Comparison of ENCODE assay signal across 10 cellular contexts in the genomic region with DNA sequence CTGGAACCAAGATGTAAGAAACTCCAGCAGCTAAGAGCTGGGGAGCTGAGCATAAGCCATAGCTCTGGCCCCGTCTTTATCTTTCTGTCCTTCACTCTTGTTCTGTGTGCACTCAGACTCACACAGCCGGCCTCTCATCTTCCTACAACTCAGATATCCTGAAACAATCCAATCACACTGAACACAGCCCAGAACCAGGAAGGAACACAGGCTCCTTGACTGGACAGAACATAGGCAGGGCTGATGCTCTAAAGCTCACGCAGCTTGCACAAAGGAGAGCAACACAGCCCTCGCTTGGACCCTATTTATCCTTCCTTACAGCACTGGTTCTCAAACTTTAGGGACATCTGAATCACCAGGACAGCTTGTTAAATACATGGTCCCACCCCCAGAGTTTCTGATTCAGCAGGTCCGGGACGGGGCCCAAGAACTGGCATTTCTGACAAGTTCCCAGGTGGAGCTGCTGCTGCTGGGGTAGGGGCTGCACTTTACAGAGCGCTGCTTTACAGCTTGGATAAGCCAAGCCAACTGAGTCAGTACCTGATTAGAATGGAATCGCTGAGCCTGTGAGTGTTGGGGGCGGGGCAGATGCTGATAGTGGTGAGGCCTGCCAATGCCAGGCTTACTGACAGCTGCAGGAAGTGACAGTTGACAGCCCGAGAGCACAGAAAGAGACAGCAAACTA.
DNase-seq lines count a peak whose midpoint lies in the region; ATAC-seq lines count a peak whose summit lies in the region.
"Had no signal": no experiment of that assay in that cellular context is flagged by ENCODE, and none has a peak within 500 bp of the region (broad histone marks: within the 10 kb centered on the region; RNA-seq: fewer than 3 reads in every experiment).

No MANE protein-coding gene starts in this region.

- H3K27me3 Mint-ChIP-seq in activated CD4-positive, alpha-beta memory T cell treated with anti-CD3 and anti-CD28 coated beads for 36 hours = peaks cover 27% of the 10 kb centered on the region
- peaks cover 20% of the 10 kb centered on the region for H3K27me3 Mint-ChIP-seq in activated CD4-positive, alpha-beta memory T cell treated with anti-CD3 and anti-CD28 coated beads, Interleukin-2, amount 10 ng/mL, durations not matched to agents 7 days and 5 days

- H3K9me3 Mint-ChIP-seq in activated CD4-positive, alpha-beta memory T cell treated with anti-CD3 and anti-CD28 coated beads for 36 hours = no peaks in the 10 kb centered on the region
- no peaks in the 10 kb centered on the region for H3K9me3 Mint-ChIP-seq in activated CD4-positive, alpha-beta memory T cell treated with anti-CD3 and anti-CD28 coated beads, Interleukin-2, amount 10 ng/mL, durations not matched to agents 7 days and 5 days

- H3K4me1 ChIP-seq in SJCRH30 = peaks cover 36% of the 10 kb centered on the region
- H3K4me1 ChIP-seq: spleen had no signal

- CTCF ChIA-PET in activated CD4-positive, alpha-beta memory T cell treated with anti-CD3 and anti-CD28 coated beads for 36 hours (lab: Charles Lee) = interaction anchor here (0.8 kb wide), 1 partner anchor 155 kb away, joined by 3 read pairs; no protein-coding TSS in a partner anchor
- CTCF ChIA-PET in activated CD4-positive, alpha-beta memory T cell treated with anti-CD3 and anti-CD28 coated beads, Interleukin-2, amount 10 ng/mL, durations not matched to agents 7 days and 5 days (lab: Charles Lee) = no interaction called here

- peak; percentile 42 for DNase-seq in activated CD4-positive, alpha-beta memory T cell treated with anti-CD3 and anti-CD28 coated beads for 36 hours
- DNase-seq in activated CD4-positive, alpha-beta memory T cell treated with anti-CD3 and anti-CD28 coated beads, Interleukin-2, amount 10 ng/mL, durations not matched to agents 7 days and 5 days = no peak
- DNase-seq in SJCRH30 (peak; percentile 58 to 70), cardiac septum (ENCODE audit: low spot score) (peak; percentile 87), HK-2 (ENCODE audit: unreplicated experiment) (no peak)
- peak; percentile 28 for DNase-seq in stimulated activated naive CD8-positive, alpha-beta T cell treated with anti-CD3 and anti-CD28 coated beads, Interleukin-15, Interleukin-2, amounts not matched to agents 100 U/mL and 50 U/mL, for 24 hours
- DNase-seq: NCI-H1436 treated with DMSO at 0.1 percent for 48 hours, spleen had no signal

- no peaks in the 10 kb centered on the region for H3K27me3 ChIP-seq in SJCRH30

- peak overlapping the region; percentile 46 for H3K27ac ChIP-seq in SJCRH30
- H3K27ac ChIP-seq: spleen had no signal

- H3K36me3 ChIP-seq in SJCRH30 = no peaks in the 10 kb centered on the region
- H3K36me3 ChIP-seq: spleen had no signal

- POLR2A ChIA-PET in activated CD4-positive, alpha-beta memory T cell treated with anti-CD3 and anti-CD28 coated beads for 36 hours (lab: Charles Lee) = no interaction called here
- POLR2A ChIA-PET in activated CD4-positive, alpha-beta memory T cell treated with anti-CD3 and anti-CD28 coated beads, Interleukin-2, amount 10 ng/mL, durations not matched to agents 7 days and 5 days (lab: Charles Lee) = no interaction called here

- no peaks in the 10 kb centered on the region for H3K36me3 Mint-ChIP-seq in activated CD4-positive, alpha-beta memory T cell treated with anti-CD3 and anti-CD28 coated beads for 36 hours
- no peaks in the 10 kb centered on the region for H3K36me3 Mint-ChIP-seq in activated CD4-positive, alpha-beta memory T cell treated with anti-CD3 and anti-CD28 coated beads, Interleukin-2, amount 10 ng/mL, durations not matched to agents 7 days and 5 days (ENCODE audit: low read depth)

- H3K27ac Mint-ChIP-seq in activated CD4-positive, alpha-beta memory T cell treated with anti-CD3 and anti-CD28 coated beads for 36 hours = no peak overlapping the region
- no peak overlapping the region for H3K27ac Mint-ChIP-seq in activated CD4-positive, alpha-beta memory T cell treated with anti-CD3 and anti-CD28 coated beads, Interleukin-2, amount 10 ng/mL, durations not matched to agents 7 days and 5 days

- ATAC-seq in stimulated activated naive CD8-positive, alpha-beta T cell treated with anti-CD3 and anti-CD28 coated beads, Interleukin-15, Interleukin-2, amounts not matched to agents 100 U/mL and 50 U/mL, for 24 hours = peak; percentile 48
- ATAC-seq in HG03139 (IDR thresholded peaks at IDR 0.05; ENCODE audit: unreplicated experiment) (no peak), GM19397 (IDR thresholded peaks at IDR 0.05; ENCODE audit: unreplicated experiment) (no peak)

- H3K4me1 Mint-ChIP-seq in activated CD4-positive, alpha-beta memory T cell treated with anti-CD3 and anti-CD28 coated beads for 36 hours (ENCODE audit: low read depth) = no peaks in the 10 kb centered on the region
- no peaks in the 10 kb centered on the region for H3K4me1 Mint-ChIP-seq in activated CD4-positive, alpha-beta memory T cell treated with anti-CD3 and anti-CD28 coated beads, Interleukin-2, amount 10 ng/mL, durations not matched to agents 7 days and 5 days

- peak overlapping the region; percentile 12 for H3K4me3 ChIP-seq in SJCRH30
- H3K4me3 ChIP-seq: spleen had no signal

- no peak overlapping the region for H3K4me3 Mint-ChIP-seq in activated CD4-positive, alpha-beta memory T cell treated with anti-CD3 and anti-CD28 coated beads for 36 hours
- H3K4me3 Mint-ChIP-seq in activated CD4-positive, alpha-beta memory T cell treated with anti-CD3 and anti-CD28 coated beads, Interleukin-2, amount 10 ng/mL, durations not matched to agents 7 days and 5 days = no peak overlapping the region

- no peaks in the 10 kb centered on the region; the same call in 1 of the 2 replicates for H3K9me3 ChIP-seq in SJCRH30 (replicated peaks)
- H3K9me3 ChIP-seq: spleen had no signal

- intact Hi-C loops in activated CD4-positive, alpha-beta memory T cell treated with anti-CD3 and anti-CD28 coated beads for 36 hours (cut with micrococcal nuclease) = no loop called here
- intact Hi-C loops in cardiac septum (cut with DNase I) = no loop called here

Comparison
In these comparisons a context has a peak if more than half of its experiments do, and no peak if none do; other contexts are left out.
1. DNase-seq: peak in activated CD4-positive, alpha-beta memory T cell treated with anti-CD3 and anti-CD28 coated beads for 36 hours (single experiment), SJCRH30 (2 of 2), cardiac septum (single experiment) and stimulated activated naive CD8-positive, alpha-beta T cell treated with anti-CD3 and anti-CD28 coated beads, Interleukin-15, Interleukin-2, amounts not matched to agents 100 U/mL and 50 U/mL, for 24 hours (single experiment); none in activated CD4-positive, alpha-beta memory T cell treated with anti-CD3 and anti-CD28 coated beads, Interleukin-2, amount 10 ng/mL, durations not matched to agents 7 days and 5 days (single experiment) and HK-2 (single experiment).